ENCODE assay signal across 18 cellular contexts in genomic region chrX:115367956-115368355, GRCh38.
A peak's percentile ranks its signal among the peaks of the same experiment; 100 is the strongest.
DNase-seq lines count a peak whose midpoint lies in the region; ATAC-seq and TF ChIP-seq lines count a peak whose summit lies in the region.
"Had no signal": no experiment of that assay in that cellular context is flagged by ENCODE, and none has a peak within 500 bp of the region (broad histone marks: within the 10 kb centered on the region; RNA-seq: fewer than 3 reads in every experiment).

No MANE protein-coding gene starts in this region.

- H3K4me3 ChIP-seq in foreskin fibroblast (ENCODE audit: low read depth in 1 of 2, low read length in 2 of 2): no peak overlapping the region
- H3K4me3 ChIP-seq: adrenal gland, heart left ventricle, K562 had no signal

- ATAC-seq in GM19324 (IDR thresholded peaks at IDR 0.05; ENCODE audit: low FRiP score, unreplicated experiment): no peak
- ATAC-seq: heart left ventricle, K562 had no signal

- POLR2A ChIA-PET in HEK293T (lab: Yijun Ruan, JAX): no interaction called here

- no peak for TF ChIP-seq CTCF in foreskin fibroblast (IDR thresholded peaks at IDR 0.05; ENCODE audit: low read depth, low read length)

- CTCF ChIA-PET in HEK293T (lab: Yijun Ruan, JAX): interaction anchor here (0.6 kb wide), 1 partner anchor 277 kb away, joined by 3 read pairs; no protein-coding TSS in a partner anchor

- peak; percentile 5 for DNase-seq in EL
- peak; percentile 41 for DNase-seq in amniotic epithelial cell (ENCODE audit: low read depth)
- DNase-seq in foreskin fibroblast: peak; percentile 14 to 22
- peak; percentile 29 for DNase-seq in pulmonary artery endothelial cell (ENCODE audit: low read depth, low spot score)
- no peak for DNase-seq in stimulated activated CD4-positive, alpha-beta T cell treated with anti-CD3 and anti-CD28 coated beads, Interleukin-1b, Interleukin-23, amount 100 ng/mL, for 48 hours
- DNase-seq in HEK293T (ENCODE audit: extremely low spot score): no peak
- DNase-seq in SIG-M5 treated with dmso at 0.1 percent for 504 hours (lab: John Stamatoyannopoulos, UW; ENCODE audit: unreplicated experiment): no peak
- DNase-seq: activated CD4-positive, alpha-beta T cell treated with anti-CD3 and anti-CD28 coated beads, Interleukin-2, amount 50 U/mL, for 1 hour; activated T-cell treated with anti-CD3 and anti-CD28 coated beads, Interleukin-2, amount 50 U/mL, for 48 hours; adrenal gland; DMS53; heart left ventricle; NCI-H1694 treated with DMSO at 0.1 percent for 48 hours; NCI-H69; stimulated activated CD4-positive, alpha-beta T cell treated with anti-CD3 and anti-CD28 coated beads, Interleukin-12 subunit alpha, Interleukin-12 subunit beta, amount 100 ng/mL, for 4 hours; T1000 had no signal

TF ChIP-seq in HEK293T, 16 proteins besides CTCF, POLR2A, EP300 and RAD21:
- TF ChIP-seq CTBP1 (IDR thresholded peaks at IDR 0.05; ENCODE audit: borderline replicate concordance): no peak
- no peak for TF ChIP-seq FOXM1 (IDR thresholded peaks at IDR 0.05; ENCODE audit: borderline replicate concordance)
- TF ChIP-seq SUZ12 (IDR thresholded peaks at IDR 0.05): no peak
- TF ChIP-seq SP1 (IDR thresholded peaks at IDR 0.05): no peak
- TF ChIP-seq ARNT (IDR thresholded peaks at IDR 0.05): no peak
TF ChIP-seq in HEK293T: peak in this region for 0.

Comparison
In these comparisons a context has a peak if more than half of its experiments do, and no peak if none do; other contexts are left out.
1. DNase-seq: peak in EL (single experiment), amniotic epithelial cell (single experiment), foreskin fibroblast (2 of 2) and pulmonary artery endothelial cell (single experiment); none in stimulated activated CD4-positive, alpha-beta T cell treated with anti-CD3 and anti-CD28 coated beads, Interleukin-1b, Interleukin-23, amount 100 ng/mL, for 48 hours (single experiment), HEK293T (single experiment) and SIG-M5 treated with dmso at 0.1 percent for 504 hours (single experiment).